Comparison of ENCODE assay signal across 13 cellular contexts in genomic region chr22:48874956-48875355, GRCh38.
DNase-seq lines count a peak whose midpoint lies in the region; ATAC-seq and TF ChIP-seq lines count a peak whose summit lies in the region.
"Had no signal": no experiment of that assay in that cellular context is flagged by ENCODE, and none has a peak within 500 bp of the region (broad histone marks: within the 10 kb centered on the region; RNA-seq: fewer than 3 reads in every experiment).

No MANE protein-coding gene starts in this region.

- H3K4me3 ChIP-seq in right cardiac atrium (ENCODE audit: low read length): no peak overlapping the region
- H3K4me3 ChIP-seq in mesendoderm (ENCODE audit: low read length): no peak overlapping the region
- H3K4me3 ChIP-seq in upper lobe of right lung: no peak overlapping the region
- H3K4me3 ChIP-seq: GM23338 had no signal

- WGBS in right cardiac atrium: 35% methylated on average over 5 of the region's 5 CpGs
- no CpG with 5 or more reads among the region's 5 CpGs for WGBS in mesendoderm (ENCODE audit: extremely low coverage, insufficient coverage, low lambda C conversion rate)

- H3K9ac ChIP-seq in mesendoderm (ENCODE audit: low read length): no peak overlapping the region

- ATAC-seq in right cardiac atrium (no peak), upper lobe of right lung (no peak)
- ATAC-seq: GM23338 had no signal

- H3K4me1 ChIP-seq in right cardiac atrium (ENCODE audit: control insufficient read depth, insufficient read depth, low read length) (no peaks in the 10 kb centered on the region), mesendoderm (ENCODE audit: control insufficient read depth, low read depth, low read length) (no peaks in the 10 kb centered on the region), upper lobe of right lung (no peaks in the 10 kb centered on the region)

- H3K23ac ChIP-seq in mesendoderm (ENCODE audit: low read length): no peak overlapping the region

- H4K8ac ChIP-seq in mesendoderm (ENCODE audit: low read depth, low read length): no peak overlapping the region

- no peak overlapping the region for H4K5ac ChIP-seq in mesendoderm (ENCODE audit: low read length)

- H3K18ac ChIP-seq in mesendoderm (ENCODE audit: low read length): no peak overlapping the region

- no peak overlapping the region for H3K4me2 ChIP-seq in mesendoderm (ENCODE audit: low read length)
- H3K4me2 ChIP-seq: GM23338 had no signal

- no peaks in the 10 kb centered on the region for H3K9me3 ChIP-seq in right cardiac atrium (ENCODE audit: control insufficient read depth, low read length)
- H3K9me3 ChIP-seq in upper lobe of right lung: no peaks in the 10 kb centered on the region

- TF ChIP-seq CTCF in upper lobe of right lung (IDR thresholded peaks at IDR 0.05) (no peak), GM20000 (IDR thresholded peaks at IDR 0.05; ENCODE audit: extremely low read depth, missing control alignments) (no peak)

- H3K27ac ChIP-seq in right cardiac atrium (ENCODE audit: low read length) (no peak overlapping the region), mesendoderm (ENCODE audit: low read depth, low read length) (no peak overlapping the region), upper lobe of right lung (no peak overlapping the region)

- H3K36me3 ChIP-seq in mesendoderm (ENCODE audit: control insufficient read depth, insufficient read depth, low read length) (no peaks in the 10 kb centered on the region), upper lobe of right lung (no peaks in the 10 kb centered on the region)

- intact Hi-C loops in cardiac septum (cut with DNase I): no loop called here
- intact Hi-C loops in right cardiac atrium (cut with DNase I): no loop called here
- intact Hi-C loops in upper lobe of right lung (cut with DNase I): no loop called here

- peak; percentile 45 for DNase-seq in NCI-H748 (lab: John Stamatoyannopoulos, UW; ENCODE audit: unreplicated experiment)
- no peak for DNase-seq in NCI-H748 treated with DMSO at 0.1 percent for 48 hours (lab: John Stamatoyannopoulos, UW)
- DNase-seq in cardiac septum (ENCODE audit: low spot score): peak; percentile 31
- DNase-seq in right cardiac atrium: no peak
- peak; percentile 48 for DNase-seq in mesendoderm
- peak; percentile 44 for DNase-seq in upper lobe of right lung
- no peak for DNase-seq in activated CD4-positive, alpha-beta T cell treated with anti-CD3 and anti-CD28 coated beads, Interleukin-2, amount 50 U/mL, for 4 hours
- DNase-seq in GM20000 (ENCODE audit: low spot score): no peak
- DNase-seq: C1 segment of cervical spinal cord, Calu3, DMS 273 treated with DMSO at 0.1 percent for 48 hours, H7 had no signal

- H2BK120ac ChIP-seq in mesendoderm (ENCODE audit: low read depth, low read length): no peak overlapping the region

- H3K4ac ChIP-seq in mesendoderm (ENCODE audit: low read depth, low read length): no peak overlapping the region

- H3K79me1 ChIP-seq in mesendoderm (ENCODE audit: low read length): no peaks in the 10 kb centered on the region

- no peak overlapping the region for H2BK15ac ChIP-seq in mesendoderm (replicated peaks; ENCODE audit: low read depth)

- no peak overlapping the region for H3K56ac ChIP-seq in mesendoderm (ENCODE audit: low read length)

- no peak overlapping the region for H2AK5ac ChIP-seq in mesendoderm (ENCODE audit: low read length)

- H3K27me3 ChIP-seq in right cardiac atrium (ENCODE audit: control insufficient read depth, insufficient read depth) (no peaks in the 10 kb centered on the region), mesendoderm (ENCODE audit: insufficient read depth, low read length, poor library complexity) (no peaks in the 10 kb centered on the region), upper lobe of right lung (peaks cover 15% of the 10 kb centered on the region)

- no peak overlapping the region for H2BK5ac ChIP-seq in mesendoderm (ENCODE audit: low read length)

- no peaks in the 10 kb centered on the region for H3K79me2 ChIP-seq in mesendoderm (ENCODE audit: control insufficient read depth, insufficient read depth, low read length)

Comparison
In these comparisons a context has a peak if more than half of its experiments do, and no peak if none do; other contexts are left out.
1. DNase-seq: peak in NCI-H748 (single experiment), cardiac septum (single experiment), mesendoderm (single experiment) and upper lobe of right lung (single experiment); none in NCI-H748 treated with DMSO at 0.1 percent for 48 hours (single experiment), right cardiac atrium (0 of 3), activated CD4-positive, alpha-beta T cell treated with anti-CD3 and anti-CD28 coated beads, Interleukin-2, amount 50 U/mL, for 4 hours (0 of 2) and GM20000 (single experiment).